In genomic region chr6:11575408-11576033, GRCh38 we compare ENCODE assay signal across 8 cellular contexts. TPM values are rescaled to one million over a fixed set of nuclear protein-coding genes. Genes with fewer than 3 reads are reported as not detected.
DNase-seq lines count a peak whose midpoint lies in the region; ATAC-seq and TF ChIP-seq lines count a peak whose summit lies in the region.

No MANE protein-coding gene starts in this region.

- no peaks in the 10 kb centered on the region for H4K20me1 ChIP-seq in MM.1S (ENCODE audit: insufficient read depth, low read length)

- no peak overlapping the region for H3K9ac ChIP-seq in MM.1S (ENCODE audit: low read length)

- no peak overlapping the region for H3K27ac ChIP-seq in HEK293 (ENCODE audit: extremely low read depth, low read depth, low read length)
- H3K27ac ChIP-seq in MM.1S (ENCODE audit: low read length) = no peak overlapping the region
- no peak overlapping the region for H3K27ac ChIP-seq in ascending aorta

- peak; percentile 11 for DNase-seq in NCI-H345 (lab: John Stamatoyannopoulos, UW)
- no peak for DNase-seq in NCI-H345 treated with DMSO at 0.1 percent for 48 hours (lab: John Stamatoyannopoulos, UW; ENCODE audit: unreplicated experiment)
- DNase-seq in MM.1S = peak; percentile 75
- peak in 1 of 2 donors; percentile 74 for DNase-seq in ascending aorta (ENCODE audit: low spot score in 2 of 2)
- DNase-seq in hepatic stellate cell (ENCODE audit: low spot score) = peak; percentile 30
- peak; percentile 73 for DNase-seq in skeletal muscle cell (ENCODE audit: low read depth)

- H3K4me3 ChIP-seq in HEK293 (ENCODE audit: low read depth, low read length) = no peak overlapping the region
- H3K4me3 ChIP-seq in MM.1S (ENCODE audit: low read length) = no peak overlapping the region
- peak overlapping the region in 1 of 2 donors; percentile 23 for H3K4me3 ChIP-seq in ascending aorta
- no peak overlapping the region for H3K4me3 ChIP-seq in skeletal muscle cell (ENCODE audit: low read depth, low read length)

- H3K9me2 ChIP-seq in MM.1S (replicated peaks; ENCODE audit: insufficient read depth, low read length) = no peaks in the 10 kb centered on the region

- CTCF ChIA-PET in HEK293 (lab: Yijun Ruan, JAX) = interaction anchor here (0.5 to 3.7 kb wide), 59 partner anchors 8 to 1410 kb away, joined by 3 to 82 read pairs (median 4); no protein-coding TSS in a partner anchor

- H2AFZ ChIP-seq in MM.1S (ENCODE audit: low read length) = no peak overlapping the region

- ATAC-seq in SK-N-SH treated with all-trans-retinoic acid at 6 μM for 48 hours = peak; percentile 100

- H3K4me1 ChIP-seq in HEK293 (ENCODE audit: control insufficient read depth, insufficient read depth, low read length) (no peaks in the 10 kb centered on the region), MM.1S (ENCODE audit: low read length) (no peaks in the 10 kb centered on the region), ascending aorta (no peaks in the 10 kb centered on the region)

- no peaks in the 10 kb centered on the region for H3F3A ChIP-seq in MM.1S (ENCODE audit: insufficient read depth, low read length)

- no peak overlapping the region for H3K4me2 ChIP-seq in MM.1S (ENCODE audit: low read depth, low read length)

- no peaks in the 10 kb centered on the region for H3K9me3 ChIP-seq in HEK293 (ENCODE audit: control insufficient read depth, insufficient read depth, low read depth, low read length)
- no peaks in the 10 kb centered on the region for H3K9me3 ChIP-seq in MM.1S (replicated peaks; ENCODE audit: insufficient read depth, low read length)
- H3K9me3 ChIP-seq in ascending aorta = no peaks in the 10 kb centered on the region

- no peaks in the 10 kb centered on the region for H3K79me2 ChIP-seq in MM.1S (ENCODE audit: low read length)

- POLR2A ChIA-PET in HEK293 (lab: Yijun Ruan, JAX) = interaction anchor here (1.5 kb wide), 1 partner anchor 37 kb away, joined by 7 read pairs; no protein-coding TSS in a partner anchor

- H3K36me3 ChIP-seq in HEK293 (ENCODE audit: control insufficient read depth in 2 of 2, insufficient read depth in 1 of 2, low read length in 2 of 2) = no peaks in the 10 kb centered on the region
- no peaks in the 10 kb centered on the region for H3K36me3 ChIP-seq in MM.1S (replicated peaks; ENCODE audit: insufficient read depth, low read length)
- H3K36me3 ChIP-seq in ascending aorta = no peaks in the 10 kb centered on the region

- intact Hi-C loops in ascending aorta (cut with DNase I) = loop anchor here (1.0 to 5.0 kb wide), 2 partner anchors 431 to 623 kb away; no protein-coding TSS in a partner anchor

- TF ChIP-seq CTCF in HEK293 (tag by site-specific recombination; IDR thresholded peaks at IDR 0.05) = peak; percentile 75
- TF ChIP-seq CTCF in MM.1S (IDR thresholded peaks at IDR 0.05; ENCODE audit: low read length) = peak; percentile 95
- TF ChIP-seq CTCF in ascending aorta (IDR thresholded peaks at IDR 0.05) = peak; percentile 81 to 95 (median 89)

- H3K27me3 ChIP-seq in MM.1S (replicated peaks; ENCODE audit: insufficient read depth, low read length) (no peaks in the 10 kb centered on the region), ascending aorta (no peaks in the 10 kb centered on the region)

TF ChIP-seq in HEK293, 187 proteins besides CTCF, POLR2A, EP300 and RAD21 (continues in another document):
- TF ChIP-seq, protein P1, sequence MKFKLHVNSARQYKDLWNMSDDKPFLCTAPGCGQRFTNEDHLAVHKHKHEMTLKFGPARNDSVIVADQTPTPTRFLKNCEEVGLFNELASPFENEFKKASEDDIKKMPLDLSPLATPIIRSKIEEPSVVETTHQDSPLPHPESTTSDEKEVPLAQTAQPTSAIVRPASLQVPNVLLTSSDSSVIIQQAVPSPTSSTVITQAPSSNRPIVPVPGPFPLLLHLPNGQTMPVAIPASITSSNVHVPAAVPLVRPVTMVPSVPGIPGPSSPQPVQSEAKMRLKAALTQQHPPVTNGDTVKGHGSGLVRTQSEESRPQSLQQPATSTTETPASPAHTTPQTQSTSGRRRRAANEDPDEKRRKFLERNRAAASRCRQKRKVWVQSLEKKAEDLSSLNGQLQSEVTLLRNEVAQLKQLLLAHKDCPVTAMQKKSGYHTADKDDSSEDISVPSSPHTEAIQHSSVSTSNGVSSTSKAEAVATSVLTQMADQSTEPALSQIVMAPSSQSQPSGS (tag by site-specific recombination; IDR thresholded peaks at IDR 0.05; ENCODE audit: low read depth) = no peak
- TF ChIP-seq ZNF175 (tag by site-specific recombination; IDR thresholded peaks at IDR 0.05) (no peak), ZNF629 (tag by site-specific recombination; IDR thresholded peaks at IDR 0.05) (no peak), ZBTB1 (tag by site-specific recombination; IDR thresholded peaks at IDR 0.05) (no peak), ZNF174 (tag by site-specific recombination; IDR thresholded peaks at IDR 0.05) (no peak), ZNF677 (tag by site-specific recombination; IDR thresholded peaks at IDR 0.05) (no peak), SCRT1 (tag by site-specific recombination; IDR thresholded peaks at IDR 0.05; ENCODE audit: borderline replicate concordance) (0 out of 2 replicates have a peak, but pooled peaks have one; percentile 26), ZNF692 (tag by site-specific recombination; IDR thresholded peaks at IDR 0.05) (0 out of 2 replicates have a peak, but pooled peaks have one; percentile 16), REPIN1 (tag by site-specific recombination; IDR thresholded peaks at IDR 0.05; ENCODE audit: low read depth) (no peak), ZSCAN16 (tag by site-specific recombination; IDR thresholded peaks at IDR 0.05) (peak; percentile 68)

TF ChIP-seq in SK-N-SH treated with all-trans-retinoic acid at 6 μM for 48 hours, 23 proteins besides CTCF, POLR2A, EP300 and RAD21:
- TF ChIP-seq ZNF8 (CRISPR knock-in tag; IDR thresholded peaks at IDR 0.05) (no peak), SNAI2 (CRISPR knock-in tag; IDR thresholded peaks at IDR 0.05) (no peak), TCF4 (CRISPR knock-in tag; IDR thresholded peaks at IDR 0.05; ENCODE audit: borderline replicate concordance) (no peak), ISL1 (CRISPR knock-in tag; IDR thresholded peaks at IDR 0.05) (no peak), PPARA (CRISPR knock-in tag; IDR thresholded peaks at IDR 0.05; ENCODE audit: borderline replicate concordance) (no peak), OSR1 (CRISPR knock-in tag; IDR thresholded peaks at IDR 0.05) (no peak), TOX (CRISPR knock-in tag; IDR thresholded peaks at IDR 0.05; ENCODE audit: borderline replicate concordance) (no peak)

RNA-seq across cellular contexts. Expression of gene TMEM170B, which starts 38.0 kb away (rescaled TPM):
- total RNA-seq in ascending aorta = 0.53 TPM
